Comparison of ENCODE assay signal across 9 cellular contexts in genomic region chr6:26422329-26422728, GRCh38. TPM values are rescaled to one million over a fixed set of nuclear protein-coding genes. Genes with fewer than 3 reads are reported as not detected.
DNase-seq lines count a peak whose midpoint lies in the region; TF ChIP-seq lines count a peak whose summit lies in the region.
"Had no signal": no experiment of that assay in that cellular context is flagged by ENCODE, and none has a peak within 500 bp of the region (broad histone marks: within the 10 kb centered on the region; RNA-seq: fewer than 3 reads in every experiment).

No MANE protein-coding gene starts in this region.

- DNase-seq in AG09309 (ENCODE audit: low read depth) (no peak), kidney epithelial cell (ENCODE audit: low read depth) (no peak), OCI-M2 (lab: John Stamatoyannopoulos, UW; ENCODE audit: unreplicated experiment) (no peak)
- no peak for DNase-seq in stimulated activated CD4-positive, alpha-beta T cell treated with anti-CD3 and anti-CD28 coated beads, Interleukin-15, amount 100 ng/mL, for 24 hours
- no peak for DNase-seq in stimulated activated CD4-positive, alpha-beta T cell treated with anti-CD3 and anti-CD28 coated beads, Interleukin-12 subunit alpha, Interleukin-12 subunit beta, amount 100 ng/mL, for 4 hours
- DNase-seq: mesendoderm, NCI-H1436 treated with DMSO at 0.1 percent for 48 hours had no signal

- H3K4me1 ChIP-seq in OCI-LY3 (ENCODE audit: low read length) = peaks cover 5% of the 10 kb centered on the region

- H3K4me3 ChIP-seq in AG09309 (ENCODE audit: control insufficient read depth, low read depth, low read length) (peak overlapping the region; percentile 57), OCI-LY3 (ENCODE audit: low read length) (peak overlapping the region; percentile 93; the same call in 1 of the 2 replicates), kidney epithelial cell (ENCODE audit: low read depth, low read length) (peak overlapping the region; percentile 71)

- no peak for TF ChIP-seq CTCF in AG09309 (IDR thresholded peaks at IDR 0.05; ENCODE audit: control insufficient read depth, insufficient read depth, low read depth, low read length, missing control alignments)
- TF ChIP-seq CTCF in OCI-LY3 (IDR thresholded peaks at IDR 0.05; ENCODE audit: low read depth, low read length) = no peak
- TF ChIP-seq CTCF in kidney epithelial cell (IDR thresholded peaks at IDR 0.05; ENCODE audit: insufficient read depth, low read length, poor library complexity, severe bottlenecking) = no peak

- no peak overlapping the region for H3K27ac ChIP-seq in OCI-LY3 (ENCODE audit: low read length)

- peaks cover 1% of the 10 kb centered on the region; the same call in 1 of the 2 replicates for H3K9me3 ChIP-seq in OCI-LY3 (ENCODE audit: insufficient read depth, low read length)

- no peaks in the 10 kb centered on the region for H4K20me1 ChIP-seq in OCI-LY3 (ENCODE audit: insufficient read depth, low read length)

- H2AFZ ChIP-seq in OCI-LY3 (ENCODE audit: low read depth, low read length) = no peak overlapping the region

- peak overlapping the region; percentile 78; the same call in 1 of the 2 replicates for H3K4me2 ChIP-seq in OCI-LY3 (ENCODE audit: low read length)

- H3K27me3 ChIP-seq in OCI-LY3 (ENCODE audit: low read depth, low read length) (no peaks in the 10 kb centered on the region), kidney epithelial cell (ENCODE audit: control insufficient read depth, insufficient read depth, low read length) (no peaks in the 10 kb centered on the region)
- H3K27me3 ChIP-seq: SJSA1 had no signal

- H3K79me2 ChIP-seq in OCI-LY3 (ENCODE audit: low read length) = no peaks in the 10 kb centered on the region

- H3K36me3 ChIP-seq in OCI-LY3 (replicated peaks; ENCODE audit: low read depth, low read length) (no peaks in the 10 kb centered on the region), kidney epithelial cell (ENCODE audit: control insufficient read depth, insufficient read depth, low read length) (no peaks in the 10 kb centered on the region)

- H3K9ac ChIP-seq in OCI-LY3 (ENCODE audit: low read length) = no peak overlapping the region

RNA-seq across cellular contexts. Expression of gene BTN3A3, which starts 18.0 kb away (rescaled TPM):
- 3.3 and 8.0 TPM in 2 replicates for total RNA-seq in kidney epithelial cell

RNA-seq across cellular contexts. Expression of gene BTN3A1, which starts 20.3 kb away (rescaled TPM):
- total RNA-seq in kidney epithelial cell = 10.5 and 11.7 TPM in 2 replicates

RNA-seq across cellular contexts. Expression of gene BTN2A1, which starts 35.4 kb away (rescaled TPM):
- total RNA-seq in kidney epithelial cell = 11.8 and 17.5 TPM in 2 replicates

RNA-seq across cellular contexts. Expression of gene BTN2A2, which starts 39.4 kb away (rescaled TPM):
- total RNA-seq in kidney epithelial cell = 12.7 and 14.6 TPM in 2 replicates

RNA-seq across cellular contexts. Expression of gene BTN3A2, which starts 57.3 kb away (rescaled TPM):
- total RNA-seq in kidney epithelial cell = 8.0 and 22.3 TPM in 2 replicates
